In the genomic region with DNA sequence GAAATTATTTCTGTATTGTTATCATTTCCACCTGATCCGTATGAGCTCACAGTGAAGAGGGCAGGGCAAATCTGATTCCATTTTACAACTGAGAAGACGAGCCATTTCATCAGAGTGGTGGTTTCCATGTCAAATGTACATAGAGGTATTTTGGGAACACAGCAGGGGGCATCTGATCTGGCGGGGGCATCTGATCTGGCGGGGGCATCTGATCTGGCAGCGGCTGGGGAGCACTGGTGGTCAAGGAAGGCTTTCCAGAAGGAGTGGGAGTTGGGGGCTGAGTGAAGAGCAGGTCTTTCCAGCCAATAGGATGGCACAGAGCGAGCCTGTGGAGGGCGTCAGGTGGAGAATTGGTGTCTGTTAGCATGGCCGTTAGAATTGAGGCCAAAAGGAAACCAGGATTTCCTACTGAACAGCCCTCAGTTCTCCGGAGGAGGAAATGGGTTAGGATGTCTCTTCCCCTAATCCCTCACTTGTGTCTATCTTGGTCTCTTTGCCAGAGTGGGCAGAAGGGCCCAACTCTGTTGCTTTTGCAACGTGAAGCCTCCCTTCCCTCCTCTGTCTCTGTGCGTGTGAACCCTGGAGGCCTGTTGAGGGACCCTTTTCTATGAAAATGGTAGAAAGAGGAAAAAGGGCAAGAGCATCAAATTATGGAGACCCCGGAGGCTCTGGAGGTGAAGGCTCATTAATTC, we compare ENCODE assay signal across 1 cellular context.
TF ChIP-seq lines count a peak whose summit lies in the region.

No MANE protein-coding gene starts in this region.

TF ChIP-seq in GM23338, 12 proteins besides CTCF, POLR2A, EP300 and RAD21 (continued from another document):
- TF ChIP-seq, protein P1, sequence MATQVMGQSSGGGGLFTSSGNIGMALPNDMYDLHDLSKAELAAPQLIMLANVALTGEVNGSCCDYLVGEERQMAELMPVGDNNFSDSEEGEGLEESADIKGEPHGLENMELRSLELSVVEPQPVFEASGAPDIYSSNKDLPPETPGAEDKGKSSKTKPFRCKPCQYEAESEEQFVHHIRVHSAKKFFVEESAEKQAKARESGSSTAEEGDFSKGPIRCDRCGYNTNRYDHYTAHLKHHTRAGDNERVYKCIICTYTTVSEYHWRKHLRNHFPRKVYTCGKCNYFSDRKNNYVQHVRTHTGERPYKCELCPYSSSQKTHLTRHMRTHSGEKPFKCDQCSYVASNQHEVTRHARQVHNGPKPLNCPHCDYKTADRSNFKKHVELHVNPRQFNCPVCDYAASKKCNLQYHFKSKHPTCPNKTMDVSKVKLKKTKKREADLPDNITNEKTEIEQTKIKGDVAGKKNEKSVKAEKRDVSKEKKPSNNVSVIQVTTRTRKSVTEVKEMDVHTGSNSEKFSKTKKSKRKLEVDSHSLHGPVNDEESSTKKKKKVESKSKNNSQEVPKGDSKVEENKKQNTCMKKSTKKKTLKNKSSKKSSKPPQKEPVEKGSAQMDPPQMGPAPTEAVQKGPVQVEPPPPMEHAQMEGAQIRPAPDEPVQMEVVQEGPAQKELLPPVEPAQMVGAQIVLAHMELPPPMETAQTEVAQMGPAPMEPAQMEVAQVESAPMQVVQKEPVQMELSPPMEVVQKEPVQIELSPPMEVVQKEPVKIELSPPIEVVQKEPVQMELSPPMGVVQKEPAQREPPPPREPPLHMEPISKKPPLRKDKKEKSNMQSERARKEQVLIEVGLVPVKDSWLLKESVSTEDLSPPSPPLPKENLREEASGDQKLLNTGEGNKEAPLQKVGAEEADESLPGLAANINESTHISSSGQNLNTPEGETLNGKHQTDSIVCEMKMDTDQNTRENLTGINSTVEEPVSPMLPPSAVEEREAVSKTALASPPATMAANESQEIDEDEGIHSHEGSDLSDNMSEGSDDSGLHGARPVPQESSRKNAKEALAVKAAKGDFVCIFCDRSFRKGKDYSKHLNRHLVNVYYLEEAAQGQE (IDR thresholded peaks at IDR 0.05; ENCODE audit: unreplicated experiment) = no peak
- TF ChIP-seq ZNF114 (CRISPR knock-in tag; IDR thresholded peaks at IDR 0.05) = no peak
TF ChIP-seq in GM23338: peak in this region for 0.
